In the genomic region with DNA sequence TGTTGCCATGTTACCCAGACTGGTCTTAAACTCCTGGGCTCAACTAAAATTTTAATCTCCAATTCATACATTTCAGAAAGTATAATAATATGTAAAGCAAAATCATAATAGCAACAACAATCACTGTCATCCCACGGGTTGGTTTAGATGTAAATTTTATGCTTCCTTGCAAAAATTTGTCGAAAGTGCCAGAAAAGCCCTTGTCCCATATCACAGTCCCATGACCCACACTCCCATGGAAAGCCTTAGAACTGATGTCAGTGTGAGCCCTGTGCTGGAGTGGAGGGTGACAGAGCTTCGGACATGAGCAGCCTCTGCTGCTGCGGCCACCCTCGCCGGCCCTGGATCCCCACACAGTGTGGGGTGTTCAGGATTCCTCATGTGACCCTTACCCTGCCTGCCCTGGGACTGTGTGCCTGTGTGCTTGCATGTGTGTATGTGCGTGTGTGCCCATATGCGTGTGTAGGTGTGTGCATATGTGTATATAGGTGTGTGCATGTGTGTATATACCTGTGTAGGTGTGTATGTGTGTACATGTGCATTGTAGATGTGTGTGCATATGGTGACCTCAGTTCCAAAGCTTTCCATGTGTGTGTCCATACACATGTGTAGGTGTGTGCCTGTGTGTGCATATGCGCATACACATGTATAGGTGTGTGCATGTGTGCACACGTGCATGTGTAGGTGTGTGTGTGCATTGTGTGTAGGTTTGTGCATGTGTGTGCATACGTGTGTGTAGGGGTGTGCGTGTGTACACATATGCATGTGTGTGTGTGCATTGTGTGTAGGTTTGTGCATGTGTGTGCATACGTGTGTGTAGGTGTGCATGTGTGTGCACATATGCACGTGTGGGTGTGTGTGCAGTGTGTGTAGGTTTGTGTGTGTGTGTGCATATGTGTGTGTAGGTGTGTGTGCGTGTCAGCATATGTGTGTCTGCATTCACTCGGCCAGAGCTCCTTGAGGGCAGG, we compare ENCODE assay signal across 16 cellular contexts.
"Had no signal": no experiment of that assay in that cellular context is flagged by ENCODE, and none has a peak within 500 bp of the region (broad histone marks: within the 10 kb centered on the region; RNA-seq: fewer than 3 reads in every experiment).

No MANE protein-coding gene starts in this region.

- H3K9ac ChIP-seq: parathyroid adenoma had no signal

- H3K4me1 ChIP-seq: parathyroid adenoma had no signal

- ATAC-seq: activated T-helper 17 cell treated with anti-CD3 and anti-CD28 coated beads, Interleukin-2, amount 50 U/mL, for 72 hours had no signal

- H3K9me3 ChIP-seq: thoracic aorta had no signal

- DNase-seq: activated CD4-positive, alpha-beta T cell treated with anti-CD3 and anti-CD28 coated beads, Interleukin-2, amount 10 ng/mL, durations not matched to agents 7 days and 5 days; activated CD4-positive, CD25-positive, alpha-beta regulatory T cell; activated CD8-positive, alpha-beta memory T cell treated with anti-CD3 and anti-CD28 coated beads for 24 hours; activated naive CD4-positive, alpha-beta T cell treated with anti-CD3 and anti-CD28 coated beads, Interleukin-2, amount 10 ng/mL, durations not matched to agents 7 days and 5 days; activated T-cell treated with anti-CD3 and anti-CD28 coated beads for 4 hours; left colon; mesenchymal stem cell; nephron progenitor cell; stimulated activated CD4-positive, alpha-beta T cell treated with anti-CD3 and anti-CD28 coated beads, Interleukin-15, amount 100 ng/mL, for 24 hours; stimulated activated CD4-positive, alpha-beta T cell treated with anti-CD3 and anti-CD28 coated beads, Interleukin-4, amount 100 ng/mL, for 24 hours had no signal

- H3K27me3 Mint-ChIP-seq: activated CD4-positive, alpha-beta T cell treated with anti-CD3 and anti-CD28 coated beads, Interleukin-2, amount 10 ng/mL, durations not matched to agents 7 days and 5 days; activated naive CD4-positive, alpha-beta T cell treated with anti-CD3 and anti-CD28 coated beads, Interleukin-2, amount 10 ng/mL, durations not matched to agents 7 days and 5 days; activated T-helper 17 cell treated with anti-CD3 and anti-CD28 coated beads, Interleukin-2, amount 50 U/mL, for 72 hours; central memory CD8-positive, alpha-beta T cell; stimulated activated naive CD8-positive, alpha-beta T cell treated with anti-CD3 and anti-CD28 coated beads, Interleukin-15, Interleukin-2, amounts not matched to agents 100 ng/mL and 50 ng/mL, for 24 hours had no signal

- H3K27ac Mint-ChIP-seq: activated CD4-positive, alpha-beta T cell treated with anti-CD3 and anti-CD28 coated beads, Interleukin-2, amount 10 ng/mL, durations not matched to agents 7 days and 5 days; stimulated activated naive CD8-positive, alpha-beta T cell treated with anti-CD3 and anti-CD28 coated beads, Interleukin-15, Interleukin-2, amounts not matched to agents 100 ng/mL and 50 ng/mL, for 24 hours; T-helper 1 cell treated with Interleukin-12 subunit alpha and Interleukin-12 subunit beta and Interleukin-4 antibody, amounts not matched to agents 30 μg/mL and 1 μg/mL, for 36 hours had no signal

- H3K36me3 Mint-ChIP-seq: activated naive CD4-positive, alpha-beta T cell treated with anti-CD3 and anti-CD28 coated beads, Interleukin-2, amount 10 ng/mL, durations not matched to agents 7 days and 5 days had no signal

- H3K4me3 Mint-ChIP-seq: activated CD4-positive, alpha-beta T cell treated with anti-CD3 and anti-CD28 coated beads, Interleukin-2, amount 10 ng/mL, durations not matched to agents 7 days and 5 days; activated naive CD4-positive, alpha-beta T cell treated with anti-CD3 and anti-CD28 coated beads, Interleukin-2, amount 10 ng/mL, durations not matched to agents 7 days and 5 days; activated T-helper 17 cell treated with anti-CD3 and anti-CD28 coated beads, Interleukin-2, amount 50 U/mL, for 72 hours; central memory CD8-positive, alpha-beta T cell; nephron progenitor cell; stimulated activated naive CD8-positive, alpha-beta T cell treated with anti-CD3 and anti-CD28 coated beads, Interleukin-15, Interleukin-2, amounts not matched to agents 100 ng/mL and 50 ng/mL, for 24 hours; T-helper 1 cell treated with Interleukin-12 subunit alpha and Interleukin-12 subunit beta and Interleukin-4 antibody, amounts not matched to agents 30 μg/mL and 1 μg/mL, for 36 hours had no signal

- H3K27ac ChIP-seq: parathyroid adenoma, thoracic aorta had no signal

- H3K4me3 ChIP-seq: thoracic aorta had no signal

- H2AFZ ChIP-seq: parathyroid adenoma had no signal

- H3K36me3 ChIP-seq: thoracic aorta had no signal

- H3K9me3 Mint-ChIP-seq: activated CD4-positive, alpha-beta T cell treated with anti-CD3 and anti-CD28 coated beads, Interleukin-2, amount 10 ng/mL, durations not matched to agents 7 days and 5 days; activated naive CD4-positive, alpha-beta T cell treated with anti-CD3 and anti-CD28 coated beads, Interleukin-2, amount 10 ng/mL, durations not matched to agents 7 days and 5 days; activated T-helper 17 cell treated with anti-CD3 and anti-CD28 coated beads, Interleukin-2, amount 50 U/mL, for 72 hours; central memory CD8-positive, alpha-beta T cell; nephron progenitor cell; stimulated activated naive CD8-positive, alpha-beta T cell treated with anti-CD3 and anti-CD28 coated beads, Interleukin-15, Interleukin-2, amounts not matched to agents 100 ng/mL and 50 ng/mL, for 24 hours; T-helper 1 cell treated with Interleukin-12 subunit alpha and Interleukin-12 subunit beta and Interleukin-4 antibody, amounts not matched to agents 30 μg/mL and 1 μg/mL, for 36 hours had no signal
